ENCODE assay signal across 8 cellular contexts in genomic region chr19:5340637-5341447, GRCh38. TPM values are rescaled to one million over a fixed set of nuclear protein-coding genes. Genes with fewer than 3 reads are reported as not detected.
DNase-seq lines count a peak whose midpoint lies in the region; ATAC-seq and TF ChIP-seq lines count a peak whose summit lies in the region.

Gene PTPRS, minus strand, starts transcription at chr19:5340812. Its CDS starts 54,672 bp downstream, at chr19:5286140.

- H3K4me3 Mint-ChIP-seq in nephron progenitor cell, result peak within 1 kb of the TSS; percentile 87
- H3K4me3 Mint-ChIP-seq in stimulated activated naive B cell treated with anti-CD40 and anti-IgM and Interleukin-4, amounts not matched to agents 10 μg/mL and 1 μg/mL and 100 μg/mL, for 72 hours, result peak within 1 kb of the TSS; percentile 79 to 80

- in situ Hi-C loops in Panc1 (cut with HindIII; ENCODE audit: low pct_unique_long_range_greater_than_20kb, low sequenced_read_pairs), result no loop called here

- CTCF ChIA-PET in Panc1 (lab: Charles Lee), result no interaction called here

- TF ChIP-seq CTCF in Panc1 (IDR thresholded peaks at IDR 0.05), result no peak
- no peak for TF ChIP-seq CTCF in nephron progenitor cell (IDR thresholded peaks at IDR 0.05)

- peak within 1 kb of the TSS; percentile 57 to 61 for H3K4me3 ChIP-seq in Panc1 (ENCODE audit: low read depth in 2 of 2, low read length in 2 of 2)

- no peaks in the 10 kb centered on the region for H3K9me3 ChIP-seq in Panc1 (ENCODE audit: control insufficient read depth, insufficient read depth, low read depth, low read length)

- intact Hi-C loops in Panc1 (cut with micrococcal nuclease; ENCODE audit: unreplicated experiment), result no loop called here

- POLR2A ChIA-PET in Panc1 (lab: Charles Lee), result no interaction called here

- no peaks in the 10 kb centered on the region for H3K36me3 ChIP-seq in Panc1 (ENCODE audit: control insufficient read depth, insufficient read depth, low read length)

- peaks cover 3% of the 10 kb centered on the region for H3K9me3 Mint-ChIP-seq in nephron progenitor cell
- H3K9me3 Mint-ChIP-seq in stimulated activated naive B cell treated with anti-CD40 and anti-IgM and Interleukin-4, amounts not matched to agents 10 μg/mL and 1 μg/mL and 100 μg/mL, for 72 hours, result no peaks in the 10 kb centered on the region

- DNase-seq in CMK (ENCODE audit: low read depth) (peak; percentile 40), Panc1 (ENCODE audit: low read depth, low spot score) (no peak), fibroblast of the conjunctiva (ENCODE audit: low read depth) (peak; percentile 27), nephron progenitor cell (peak; percentile 97)
- DNase-seq in activated effector memory CD4-positive, alpha-beta T cell treated with anti-CD3 and anti-CD28 coated beads, Interleukin-2, amount 50 U/mL, for 16 hours, result peak; percentile 80
- peak; percentile 55 for DNase-seq in stimulated activated naive B cell treated with anti-CD40 and anti-IgM and Interleukin-4, amounts not matched to agents 10 μg/mL and 1 μg/mL and 100 μg/mL, for 72 hours

- no peaks in the 10 kb centered on the region for H3K36me3 Mint-ChIP-seq in nephron progenitor cell (ENCODE audit: low read depth)
- H3K36me3 Mint-ChIP-seq in stimulated activated naive B cell treated with anti-CD40 and anti-IgM and Interleukin-4, amounts not matched to agents 10 μg/mL and 1 μg/mL and 100 μg/mL, for 72 hours, result peaks cover 2 to 7% of the 10 kb centered on the region in 2 donors

- H3K27ac Mint-ChIP-seq in nephron progenitor cell, result no peak within 1 kb of the TSS
- H3K27ac Mint-ChIP-seq in stimulated activated naive B cell treated with anti-CD40 and anti-IgM and Interleukin-4, amounts not matched to agents 10 μg/mL and 1 μg/mL and 100 μg/mL, for 72 hours, result peak within 1 kb of the TSS; percentile 79

- peaks cover 30% of the 10 kb centered on the region for H3K4me1 Mint-ChIP-seq in nephron progenitor cell
- peaks cover 25 to 29% of the 10 kb centered on the region in 2 donors for H3K4me1 Mint-ChIP-seq in stimulated activated naive B cell treated with anti-CD40 and anti-IgM and Interleukin-4, amounts not matched to agents 10 μg/mL and 1 μg/mL and 100 μg/mL, for 72 hours

- H3K27me3 Mint-ChIP-seq in nephron progenitor cell (ENCODE audit: low read depth, poor library complexity), result peaks cover 22% of the 10 kb centered on the region
- H3K27me3 Mint-ChIP-seq in stimulated activated naive B cell treated with anti-CD40 and anti-IgM and Interleukin-4, amounts not matched to agents 10 μg/mL and 1 μg/mL and 100 μg/mL, for 72 hours, result peaks cover 66 to 68% of the 10 kb centered on the region in 2 donors

- no peak within 1 kb of the TSS for H3K27ac ChIP-seq in Panc1 (ENCODE audit: low read length)

- peak; percentile 53 for ATAC-seq in HG03521 (IDR thresholded peaks at IDR 0.05; ENCODE audit: unreplicated experiment)
- peak; percentile 90 for ATAC-seq in Panc1
- peak; percentile 64 to 67 for ATAC-seq in stimulated activated naive B cell treated with anti-CD40 and anti-IgM and Interleukin-4, amounts not matched to agents 10 μg/mL and 1 μg/mL and 100 μg/mL, for 72 hours (replicated peaks)
- ATAC-seq in HG03354 (IDR thresholded peaks at IDR 0.05; ENCODE audit: poor library complexity, severe bottlenecking, unreplicated experiment), result no peak

- peaks cover 8% of the 10 kb centered on the region; the same call in 1 of the 2 replicates for H3K4me1 ChIP-seq in Panc1 (ENCODE audit: control insufficient read depth, insufficient read depth, low read length)

- no peaks in the 10 kb centered on the region for H3K27me3 ChIP-seq in Panc1 (ENCODE audit: control insufficient read depth, insufficient read depth, low read length)

- BruUV-seq in Panc1 (replicated peaks; lab: Mats Ljungman, UMichigan), result no TSS peak

RNA-seq across cellular contexts. Expression of gene PTPRS, which starts in this region (rescaled TPM):
- 85.4 TPM for total RNA-seq in Panc1 (2021; ENCODE audit: unreplicated experiment)
- 65.9 TPM for polyA plus RNA-seq in Panc1 (2012; ENCODE audit: insufficient read length)
